In genomic region chr2:16626497-16626896, GRCh38 we compare ENCODE assay signal across 11 cellular contexts. TPM values are rescaled to one million over a fixed set of nuclear protein-coding genes. Genes with fewer than 3 reads are reported as not detected.
DNase-seq lines count a peak whose midpoint lies in the region; ATAC-seq, FAIRE-seq and TF ChIP-seq lines count a peak whose summit lies in the region.
"Had no signal": no experiment of that assay in that cellular context is flagged by ENCODE, and none has a peak within 500 bp of the region (broad histone marks: within the 10 kb centered on the region; RNA-seq: fewer than 3 reads in every experiment).

No MANE protein-coding gene starts in this region.

- H3K4me2 ChIP-seq in H1 (ENCODE audit: insufficient read depth in 1 of 2, low read depth in 2 of 2, low read length in 2 of 2), result no peak overlapping the region

- TF ChIP-seq EP300 in H1 (IDR thresholded peaks at IDR 0.05; ENCODE audit: borderline replicate concordance in 1 of 2, low read depth in 2 of 2, low read length in 2 of 2), result no peak

- H2AK5ac ChIP-seq in H1 (ENCODE audit: low read depth, low read length), result no peak overlapping the region

- H3K14ac ChIP-seq in H1 (ENCODE audit: insufficient read length), result no peak overlapping the region

- no peaks in the 10 kb centered on the region for H3K79me1 ChIP-seq in H1 (ENCODE audit: low read depth, low read length)

- H4K8ac ChIP-seq in H1 (ENCODE audit: extremely low read depth, insufficient read depth, low read length), result peak overlapping the region; percentile 19

- intact Hi-C loops in Right ventricle myocardium inferior (cut with DNase I) (no loop called here), cardiac septum (cut with DNase I) (no loop called here)

- H3K23me2 ChIP-seq in H1 (ENCODE audit: low read depth, low read length), result no peaks in the 10 kb centered on the region

- H3K4ac ChIP-seq in H1 (replicated peaks; ENCODE audit: insufficient read length, low read depth, low read length), result no peak overlapping the region

- H3K27me3 ChIP-seq in H1 (replicated peaks in 1 of 4; ENCODE audit: control insufficient read depth in 3 of 4, extremely low read depth in 1 of 4, insufficient read depth in 3 of 4, low read length in 3 of 4) (no peaks in the 10 kb centered on the region), muscle layer of duodenum (ENCODE audit: low read depth, low read length) (no peaks in the 10 kb centered on the region)
- H3K27me3 ChIP-seq: BE2C had no signal

- no peak for TF ChIP-seq RAD21 in H1 (IDR thresholded peaks at IDR 0.05 in 1 of 2, conservative IDR thresholded peaks at IDR 0.05 in 1 of 2; ENCODE audit: low read depth in 2 of 2, low read length in 2 of 2)

- H3K36me3 ChIP-seq in H1 (ENCODE audit: control insufficient read depth in 2 of 4, insufficient read depth in 4 of 4, low read length in 3 of 4) (no peaks in the 10 kb centered on the region), muscle layer of duodenum (ENCODE audit: control insufficient read depth in 1 of 2, insufficient read depth in 2 of 2, low read length in 2 of 2) (peaks cover 5 to 18% of the 10 kb centered on the region in 2 donors)
- H3K36me3 ChIP-seq: BE2C had no signal

- H3K4me3 ChIP-seq in H1 (ENCODE audit: extremely low read depth in 1 of 4, insufficient read depth in 2 of 4, low read depth in 3 of 4, low read length in 4 of 4), result no peak overlapping the region
- no peak overlapping the region for H3K4me3 ChIP-seq in muscle layer of duodenum (ENCODE audit: low read depth in 1 of 2, low read length in 2 of 2)

- POLR2A ChIA-PET in H1 (lab: Charles Lee; ENCODE audit: partially characterized antibody), result interaction anchor here (1.1 kb wide), 1 partner anchor 11 kb away, joined by 4 read pairs; no protein-coding TSS in a partner anchor

- no peak overlapping the region for H4K5ac ChIP-seq in H1 (ENCODE audit: insufficient read length, low read depth, low read length)

- H3K27ac ChIP-seq in H1 (ENCODE audit: low read depth, low read length) (no peak overlapping the region), muscle layer of duodenum (ENCODE audit: low read length) (peak overlapping the region; percentile 74)

- FAIRE-seq in H1 (lab: Jason Lieb, UNC) (no peak), GM12891 (lab: Jason Lieb, UNC) (no peak)

- peak; percentile 54 for ATAC-seq in Right ventricle myocardium inferior

- H3K56ac ChIP-seq in H1 (replicated peaks; ENCODE audit: insufficient read length, low read depth, low read length), result no peak overlapping the region

- H4K91ac ChIP-seq in H1 (replicated peaks; ENCODE audit: insufficient read length, low read length), result peak overlapping the region; percentile 31

- 77% methylated on average over 3 of the region's 3 CpGs; no CpG with 5 or more reads in 1 of the 2 experiments for WGBS in H1 (ENCODE audit: extremely low coverage in 1 of 2, insufficient coverage in 1 of 2, insufficient read length in 1 of 2, insufficient replicate concordance in 2 of 2, low coverage in 1 of 2, low lambda C conversion rate in 2 of 2, missing lambda C conversion rate in 1 of 2), 2 experiments

- H3K9me3 ChIP-seq in H1 (ENCODE audit: insufficient read depth in 2 of 2, low read depth in 1 of 2, low read length in 1 of 2) (no peaks in the 10 kb centered on the region), muscle layer of duodenum (ENCODE audit: control insufficient read depth in 1 of 2, low read length in 2 of 2) (no peaks in the 10 kb centered on the region)
- H3K9me3 ChIP-seq: BE2C had no signal

- no peak for TF ChIP-seq CTCF in H1 (IDR thresholded peaks at IDR 0.05; ENCODE audit: control extremely low read depth in 1 of 3, insufficient read depth in 1 of 3, low read depth in 1 of 3, low read length in 3 of 3)

- H3K4me1 ChIP-seq in H1 (replicated peaks in 1 of 4; ENCODE audit: control insufficient read depth in 3 of 4, insufficient read depth in 4 of 4, low read length in 3 of 4), result peaks cover 0 to 6% (median 4%) of the 10 kb centered on the region in 4 experiments; a peak in 5 of 7 replicates
- peaks cover 18 to 22% of the 10 kb centered on the region in 2 donors for H3K4me1 ChIP-seq in muscle layer of duodenum (ENCODE audit: control insufficient read depth in 1 of 2, insufficient read depth in 2 of 2, low read length in 2 of 2)
- H3K4me1 ChIP-seq: BE2C had no signal

- no peak overlapping the region for H3K9ac ChIP-seq in H1 (replicated peaks in 1 of 4; ENCODE audit: extremely low read depth in 1 of 4, low read depth in 3 of 4, low read length in 3 of 4)

- H2BK5ac ChIP-seq in H1 (ENCODE audit: low read depth, low read length), result no peak overlapping the region

- H4K20me1 ChIP-seq in H1 (replicated peaks in 1 of 2; ENCODE audit: control insufficient read depth in 1 of 2, insufficient read depth in 2 of 2, low read length in 2 of 2), result no peaks in the 10 kb centered on the region

- H2BK120ac ChIP-seq in H1 (replicated peaks; ENCODE audit: low read depth, low read length), result no peak overlapping the region

- no peak overlapping the region for H3K18ac ChIP-seq in H1 (ENCODE audit: extremely low read depth, low read length)

- H2BK20ac ChIP-seq in H1 (ENCODE audit: low read length), result no peak overlapping the region

- no peak overlapping the region for H2AFZ ChIP-seq in H1 (ENCODE audit: low read length)

- no peak overlapping the region for H3K23ac ChIP-seq in H1 (ENCODE audit: insufficient read length)

- no peak overlapping the region for H2BK12ac ChIP-seq in H1 (ENCODE audit: low read depth, low read length)

- no peak overlapping the region for H2BK15ac ChIP-seq in H1 (ENCODE audit: low read length)

- DNase-seq in Right ventricle myocardium inferior (ENCODE audit: missing footprints), result no peak
- DNase-seq in cardiac septum (ENCODE audit: low spot score), result no peak
- DNase-seq in H1 (ENCODE audit: low read depth in 1 of 2, low spot score in 2 of 2), result no peak
- no peak for DNase-seq in Kasumi-1 (lab: John Stamatoyannopoulos, UW)
- DNase-seq in NCI-H524 (lab: John Stamatoyannopoulos, UW), result no peak
- DNase-seq in NCI-H1436 (lab: John Stamatoyannopoulos, UW), result no peak
- no peak for DNase-seq in GM12891 (ENCODE audit: insufficient read length, low spot score)
- DNase-seq: BE2C, glutamatergic neuron, NCI-H1436 treated with DMSO at 0.1 percent for 48 hours had no signal

- TF ChIP-seq POLR2A in H1 (IDR thresholded peaks at IDR 0.05; ENCODE audit: control extremely low read depth in 1 of 2, low read depth in 2 of 2, low read length in 2 of 2), result no peak
- TF ChIP-seq POLR2A in GM12891 (IDR thresholded peaks at IDR 0.05; ENCODE audit: low read depth, low read length), result no peak

- H3K79me2 ChIP-seq in H1 (ENCODE audit: control insufficient read depth in 1 of 2, insufficient read depth in 2 of 2, low read length in 2 of 2), result no peaks in the 10 kb centered on the region

- CTCF ChIA-PET in H1 (lab: Charles Lee; ENCODE audit: partially characterized antibody), result interaction anchor here (1.3 to 13.4 kb wide), 7 partner anchors 8 to 129 kb away, joined by 3 to 208 read pairs (median 6); no protein-coding TSS in a partner anchor

TF ChIP-seq in H1, 55 proteins besides CTCF, POLR2A, EP300 and RAD21 (continues in another document):
- TF ChIP-seq KDM4A (IDR thresholded peaks at IDR 0.05; ENCODE audit: low read depth, low read length, severe bottlenecking), result no peak
- no peak for TF ChIP-seq SIRT6 (IDR thresholded peaks at IDR 0.05; ENCODE audit: low read length)
- TF ChIP-seq JUN (IDR thresholded peaks at IDR 0.05; ENCODE audit: low read depth, low read length), result no peak
- no peak for TF ChIP-seq MAFK (IDR thresholded peaks at IDR 0.05; ENCODE audit: low read depth, low read length)
- no peak for TF ChIP-seq POU5F1 (IDR thresholded peaks at IDR 0.05; ENCODE audit: low read depth, low read length)
- no peak for TF ChIP-seq EZH2 (IDR thresholded peaks at IDR 0.05; ENCODE audit: low read depth, low read length, severe bottlenecking)
- no peak for TF ChIP-seq SP1 (IDR thresholded peaks at IDR 0.05; ENCODE audit: low read depth, low read length)
- TF ChIP-seq SP2 (IDR thresholded peaks at IDR 0.05; ENCODE audit: low read length), result no peak
- no peak for TF ChIP-seq SIN3A (conservative IDR thresholded peaks at IDR 0.05 in 1 of 2, IDR thresholded peaks at IDR 0.05 in 1 of 2; ENCODE audit: low read depth in 1 of 2, low read length in 2 of 2)
- no peak for TF ChIP-seq RXRA (IDR thresholded peaks at IDR 0.05; ENCODE audit: insufficient read depth, low read depth, low read length)
- no peak for TF ChIP-seq GABPA (IDR thresholded peaks at IDR 0.05; ENCODE audit: borderline replicate concordance, insufficient read depth, low read length)

TF ChIP-seq in GM12891, 5 proteins besides CTCF, POLR2A, EP300 and RAD21:
- no peak for TF ChIP-seq POLR2AphosphoS5 (IDR thresholded peaks at IDR 0.05; ENCODE audit: low read depth, low read length)
- no peak for TF ChIP-seq POU2F2 (IDR thresholded peaks at IDR 0.05; ENCODE audit: low read depth, low read length)
- TF ChIP-seq SPI1 (IDR thresholded peaks at IDR 0.05; ENCODE audit: low read depth, low read length), result no peak
- TF ChIP-seq PAX5 (IDR thresholded peaks at IDR 0.05; ENCODE audit: insufficient read depth, low read length, severe bottlenecking), result no peak
- TF ChIP-seq TAF1 (IDR thresholded peaks at IDR 0.05; ENCODE audit: low read depth, low read length), result no peak

RNA-seq across cellular contexts. Expression of gene CYRIA, which starts 39.1 kb away (rescaled TPM):
- total RNA-seq in Right ventricle myocardium inferior (5.1 TPM), cardiac septum (3.7 TPM)
- 8.2 and 9.8 TPM in 2 replicates for total RNA-seq in H1 (2021; fragmentation: NEBNext Ultra II Directional; extraction: Animal tissue kit (Norgen Biotek cat#: 25700))
- 0.80 and 1.5 TPM in 2 replicates for polyA plus RNA-seq in H1 (2011; rRNA removed)
- polyA plus RNA-seq in H1 (2011; cell fraction: cytosol; rRNA removed), result 1.8 TPM
- 1.7 TPM for polyA plus RNA-seq in H1 (2011; cell fraction: nucleus; rRNA removed)
- 2.9 to 7.4 TPM (median 3.2 TPM) in 4 replicates for polyA plus RNA-seq in H1 (2012, experiment 1 of 2)
- 0.67 TPM for polyA plus RNA-seq in H1 (2012, experiment 2 of 2)
- 4.2 TPM for polyA plus RNA-seq in H1 (2013, experiment 1 of 2)
- polyA plus RNA-seq in H1 (2013, experiment 2 of 2), result 4.2 TPM
- 3.2 and 6.1 TPM in 2 replicates for polyA minus RNA-seq in H1 (2011; rRNA and poly(A)+ RNA removed)
- 3.5 TPM for polyA minus RNA-seq in H1 (2011; cell fraction: cytosol; rRNA and poly(A)+ RNA removed)
- 4.7 TPM for polyA minus RNA-seq in H1 (2011; cell fraction: nucleus; rRNA and poly(A)+ RNA removed)
- 0.15 TPM for polyA plus RNA-seq in GM12891 (2012; ENCODE audit: low read depth, missing spikeins)
